Comparison of ENCODE assay signal across 8 cellular contexts in the genomic region with DNA sequence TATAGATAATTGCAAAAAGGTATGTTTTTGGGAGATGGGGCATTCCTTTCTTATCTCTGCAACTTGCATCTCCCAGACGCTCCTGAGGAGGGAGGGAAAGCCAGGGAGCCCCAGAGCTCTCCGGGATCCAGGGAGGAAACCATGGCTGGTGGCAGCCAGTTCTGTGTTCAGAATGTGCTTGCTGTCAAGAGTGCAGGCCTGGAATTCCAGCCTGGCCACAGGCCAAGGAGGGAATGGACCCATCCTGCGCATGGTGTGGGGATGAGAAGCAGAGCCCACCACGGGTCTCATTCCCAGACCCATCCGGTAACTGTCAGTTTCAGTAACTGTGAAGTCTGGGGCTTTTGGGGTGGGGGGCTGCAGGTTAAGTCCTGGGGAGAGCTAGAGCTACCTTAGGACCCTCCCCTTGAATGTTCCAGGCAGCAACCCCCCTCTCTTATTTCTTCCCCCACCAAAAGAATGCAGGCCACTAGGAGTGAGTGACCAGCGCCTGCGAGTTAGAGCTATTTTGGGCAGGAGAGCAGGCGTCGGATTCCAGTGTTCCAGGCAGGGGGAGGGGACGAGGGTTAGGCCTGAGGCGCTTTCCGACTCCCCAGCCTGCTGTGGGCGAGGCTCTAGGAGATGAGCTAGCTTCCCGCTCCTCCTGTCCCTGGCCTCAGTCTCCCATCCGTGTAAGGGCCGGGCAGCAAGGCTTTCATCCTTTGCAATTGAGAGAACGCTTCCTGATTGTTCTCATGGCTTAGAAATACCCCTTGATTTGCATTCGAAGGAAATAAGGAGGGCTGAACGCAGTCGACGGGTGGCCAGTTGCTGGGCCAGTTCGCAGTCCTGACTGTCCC. TPM values are rescaled to one million over a fixed set of nuclear protein-coding genes. Genes with fewer than 3 reads are reported as not detected.
DNase-seq lines count a peak whose midpoint lies in the region; ATAC-seq and TF ChIP-seq lines count a peak whose summit lies in the region.

No MANE protein-coding gene starts in this region.

- H3K9me3 ChIP-seq in NT2/D1 (ENCODE audit: insufficient read depth, low read length) (no peaks in the 10 kb centered on the region), spleen (no peaks in the 10 kb centered on the region)

- peak; percentile 81 for DNase-seq in AG08396 (ENCODE audit: low spot score)
- no peak for DNase-seq in NT2/D1 (ENCODE audit: low read depth, low spot score)
- DNase-seq in cerebellum (ENCODE audit: low spot score) = peak; percentile 38
- no peak for DNase-seq in kidney epithelial cell (ENCODE audit: low read depth)
- DNase-seq in spleen = peak; percentile 88

- no peak for TF ChIP-seq CTCF in kidney epithelial cell (IDR thresholded peaks at IDR 0.05; ENCODE audit: insufficient read depth, low read length, poor library complexity, severe bottlenecking)
- TF ChIP-seq CTCF in spleen (IDR thresholded peaks at IDR 0.05 in 8 of 11, conservative IDR thresholded peaks at IDR 0.05 in 3 of 11) = no peak

- intact Hi-C loops in spleen (cut with DNase I; ENCODE audit: low total_unique reads) = no loop called here

- WGBS in spleen, 5 donors = 9 to 29% (median 21%) methylated on average over 18 to 22 of the region's 22 CpGs

- no peak for TF ChIP-seq POLR2A in spleen (IDR thresholded peaks at IDR 0.05)

- H3K36me3 ChIP-seq in NT2/D1 (ENCODE audit: insufficient read depth, insufficient read length, low read length) = peaks cover 24% of the 10 kb centered on the region
- H3K36me3 ChIP-seq in kidney epithelial cell (ENCODE audit: control insufficient read depth, insufficient read depth, low read length) = no peaks in the 10 kb centered on the region
- no peaks in the 10 kb centered on the region for H3K36me3 ChIP-seq in spleen

- H3K27me3 ChIP-seq in NT2/D1 (ENCODE audit: insufficient read depth, insufficient read length) (no peaks in the 10 kb centered on the region), kidney epithelial cell (ENCODE audit: control insufficient read depth, insufficient read depth, low read length) (no peaks in the 10 kb centered on the region), spleen (replicated peaks in 1 of 7) (no peaks in the 10 kb centered on the region)

- peak overlapping the region; percentile 72 for H3K9ac ChIP-seq in NT2/D1 (ENCODE audit: insufficient read length, low read depth)

- peak overlapping the region; percentile 95 to 98 (median 96) for H3K27ac ChIP-seq in spleen

- H3K4me3 ChIP-seq in NT2/D1 (ENCODE audit: insufficient read length, low read depth) = peak overlapping the region; percentile 44
- peak overlapping the region; percentile 33 for H3K4me3 ChIP-seq in kidney epithelial cell (ENCODE audit: low read depth, low read length)
- peak overlapping the region; percentile 31 to 93 (median 76) for H3K4me3 ChIP-seq in spleen

- ATAC-seq in GM18517 (IDR thresholded peaks at IDR 0.05; ENCODE audit: unreplicated experiment) = peak; percentile 16
- no peak for ATAC-seq in HG02798 (IDR thresholded peaks at IDR 0.05; ENCODE audit: poor library complexity, unreplicated experiment)
- no peak for ATAC-seq in GM18858 (IDR thresholded peaks at IDR 0.05; ENCODE audit: unreplicated experiment)

- H3K4me1 ChIP-seq in NT2/D1 (ENCODE audit: insufficient read depth, insufficient read length) = peaks cover 21% of the 10 kb centered on the region
- peaks cover 16 to 46% (median 31%) of the 10 kb centered on the region in 6 donors for H3K4me1 ChIP-seq in spleen

RNA-seq across cellular contexts. Expression of a gene that starts 0.8 kb away (rescaled TPM):
- total RNA-seq in cerebellum (26.3 TPM), kidney epithelial cell (59.7 and 60.0 TPM in 2 replicates), spleen (10 to 100 TPM; 24.9 to 42.7 (median 31.0) TPM)
- polyA plus RNA-seq in spleen = 1 to 10 TPM; 3.0 to 8.9 (median 6.3) TPM

RNA-seq across cellular contexts. Expression of a gene that starts 40.1 kb away (rescaled TPM):
- total RNA-seq in cerebellum (8.3 TPM), kidney epithelial cell (5.4 and 13.1 TPM in 2 replicates), spleen (10 to 100 TPM; 10.9 to 27.7 (median 17.9) TPM)
- 10 to 100 TPM in 1 of 3 donors, 1 to 10 TPM in 2; 6.2 to 10.6 (median 9.6) TPM for polyA plus RNA-seq in spleen

RNA-seq across cellular contexts. Expression of a gene that starts 47.0 kb away (rescaled TPM):
- total RNA-seq in cerebellum (3.9 TPM), kidney epithelial cell (4.9 and 6.6 TPM in 2 replicates), spleen (10 to 100 TPM in 3 of 7 donors, 1 to 10 TPM in 4; 4.2 to 15.5 (median 7.0) TPM)
- 10 to 100 TPM; 13.0 to 35.0 (median 32.9) TPM for polyA plus RNA-seq in spleen

RNA-seq across cellular contexts. Expression of a gene that starts 57.0 kb away (rescaled TPM):
- 11.3 TPM for total RNA-seq in cerebellum
- total RNA-seq in kidney epithelial cell = 16.0 and 17.4 TPM in 2 replicates
- 10 to 100 TPM; 22.1 to 39.4 (median 28.6) TPM for total RNA-seq in spleen
- 10 to 100 TPM; 18.2 to 27.4 (median 25.4) TPM for polyA plus RNA-seq in spleen

RNA-seq across cellular contexts. Expression of a gene that starts 57.5 kb away (rescaled TPM):
- 113 TPM for total RNA-seq in cerebellum
- 400 and 501 TPM in 2 replicates for total RNA-seq in kidney epithelial cell
- 100 to 1,000 TPM; 452 to 693 (median 522) TPM for total RNA-seq in spleen
- 100 to 1,000 TPM; 226 to 346 (median 297) TPM for polyA plus RNA-seq in spleen

Comparison
In these comparisons a context has a peak if more than half of its experiments do, and no peak if none do; other contexts are left out.
1. DNase-seq: peak in AG08396 (single experiment), cerebellum (single experiment) and spleen (single experiment); none in NT2/D1 (single experiment) and kidney epithelial cell (single experiment).
2. Peak in every context shown above with its lines, with median percentiles within 50 percentile points of each other: H3K4me3 ChIP-seq.